In the genomic region with DNA sequence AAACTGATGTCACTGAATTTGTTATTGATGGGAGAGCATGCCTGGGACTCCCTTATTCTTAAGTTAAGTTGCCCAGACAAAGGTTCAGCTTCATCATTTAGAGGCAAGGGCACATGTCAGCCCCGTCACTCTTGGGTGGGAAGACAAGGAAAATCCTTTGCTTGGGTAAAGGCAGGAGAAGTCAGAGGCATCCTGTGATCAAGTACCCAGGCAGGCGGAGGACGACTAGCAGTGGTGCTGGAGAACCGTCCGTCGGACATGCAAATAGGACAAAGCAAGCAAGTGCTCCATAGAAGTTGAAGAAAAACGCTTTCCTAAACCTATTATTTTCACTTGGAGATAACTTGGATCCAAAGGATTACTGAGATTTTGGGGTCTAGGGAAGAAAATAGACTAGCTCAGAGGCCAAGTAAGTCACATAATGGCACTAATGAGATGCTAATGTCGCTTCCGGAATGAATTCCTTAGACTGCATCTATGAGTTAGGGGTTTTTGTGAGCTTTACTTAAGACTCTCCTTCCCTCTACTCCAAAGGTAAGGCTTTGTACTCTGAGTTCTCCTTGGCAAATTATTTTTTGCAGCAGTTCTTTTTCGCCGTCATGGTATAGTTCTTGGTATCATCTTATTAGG, we compare ENCODE assay signal across 23 cellular contexts.
DNase-seq lines count a peak whose midpoint lies in the region; ATAC-seq and TF ChIP-seq lines count a peak whose summit lies in the region.
"Had no signal": no experiment of that assay in that cellular context is flagged by ENCODE, and none has a peak within 500 bp of the region (broad histone marks: within the 10 kb centered on the region; RNA-seq: fewer than 3 reads in every experiment).

No MANE protein-coding gene starts in this region.

- H3K27ac ChIP-seq in GM23248 (peak overlapping the region; percentile 51), gastrocnemius medialis (peak overlapping the region; percentile 89 to 97 (median 94))
- H3K27ac ChIP-seq: adrenal gland, ovary, SJCRH30 had no signal

- H4K20me1 ChIP-seq in GM23248 (ENCODE audit: insufficient read depth) = no peaks in the 10 kb centered on the region; the same call in 1 of the 2 replicates

- ATAC-seq in activated T-cell treated with anti-CD3 and anti-CD28 coated beads, Interleukin-2, amount 50 U/mL, for 72 hours (replicated peaks in 1 of 2) = no peak
- ATAC-seq in activated T-cell treated with anti-CD3 and anti-CD28 coated beads, Interleukin-2, amount 50 U/mL, for 4 hours = no peak
- ATAC-seq in activated T-helper 17 cell treated with anti-CD3 and anti-CD28 coated beads, Interleukin-2, amount 50 U/mL, for 72 hours (replicated peaks) = no peak
- ATAC-seq in gastrocnemius medialis (no peak), HG03159 (IDR thresholded peaks at IDR 0.05; ENCODE audit: unreplicated experiment) (no peak), GM19324 (IDR thresholded peaks at IDR 0.05; ENCODE audit: low FRiP score, unreplicated experiment) (no peak)
- ATAC-seq: sciatic nerve; stimulated activated naive CD8-positive, alpha-beta T cell treated with anti-CD3 and anti-CD28 coated beads, Interleukin-15, Interleukin-2, amounts not matched to agents 100 U/mL and 50 U/mL, for 24 hours had no signal

- H3K4me3 ChIP-seq in GM23248 (no peak overlapping the region), gastrocnemius medialis (no peak overlapping the region)
- H3K4me3 ChIP-seq: adrenal gland, lung, MG63, ovary, SJCRH30 had no signal

- 0 out of 2 replicates have a peak overlapping the region, but pooled peaks have one; percentile 7 for H3K9ac ChIP-seq in GM23248

- H2AFZ ChIP-seq in GM23248 = no peak overlapping the region

- TF ChIP-seq POLR2A in gastrocnemius medialis (IDR thresholded peaks at IDR 0.05) = no peak

- no peak for TF ChIP-seq CTCF in gastrocnemius medialis (IDR thresholded peaks at IDR 0.05 in 4 of 5, conservative IDR thresholded peaks at IDR 0.05 in 1 of 5)

- H3K9me3 ChIP-seq in GM23248 (ENCODE audit: low read depth) (no peaks in the 10 kb centered on the region), gastrocnemius medialis (no peaks in the 10 kb centered on the region)
- H3K9me3 ChIP-seq: adrenal gland, MG63, ovary, SJCRH30 had no signal

- H3K4me1 ChIP-seq in GM23248 (ENCODE audit: insufficient read depth) (peaks cover 80% of the 10 kb centered on the region), gastrocnemius medialis (peaks cover 57 to 74% of the 10 kb centered on the region in 2 donors)
- H3K4me1 ChIP-seq: SJCRH30 had no signal

- H3K4me3 Mint-ChIP-seq in activated T-cell treated with anti-CD3 and anti-CD28 coated beads, Interleukin-2, amount 50 U/mL, for 72 hours = no peak overlapping the region
- H3K4me3 Mint-ChIP-seq in activated T-cell treated with anti-CD3 and anti-CD28 coated beads, Interleukin-2, amount 50 U/mL, for 4 hours = no peak overlapping the region
- H3K4me3 Mint-ChIP-seq in activated T-helper 17 cell treated with anti-CD3 and anti-CD28 coated beads, Interleukin-2, amount 50 U/mL, for 72 hours = no peak overlapping the region
- H3K4me3 Mint-ChIP-seq: T-helper 2 cell treated with Interferon-gamma antibody and Interleukin-4, amounts not matched to agents 5 μg/mL and 100 μg/mL, for 36 hours had no signal

- in situ Hi-C loops in GM23248 (cut with MboI) (no loop called here), gastrocnemius medialis (cut with MboI; ENCODE audit: low sequenced_read_pairs in 4 of 4) (loop anchor here in 1 of 4 donors (25.0 kb wide), 1 partner anchor 160 kb away; no protein-coding TSS in a partner anchor)

- peaks cover 96% of the 10 kb centered on the region for H3F3A ChIP-seq in GM23248 (ENCODE audit: insufficient read depth)

- peak overlapping the region; percentile 79 for H3K27ac Mint-ChIP-seq in activated T-cell treated with anti-CD3 and anti-CD28 coated beads, Interleukin-2, amount 50 U/mL, for 72 hours
- H3K27ac Mint-ChIP-seq in activated T-helper 17 cell treated with anti-CD3 and anti-CD28 coated beads, Interleukin-2, amount 50 U/mL, for 72 hours = peak overlapping the region; percentile 92

- no peaks in the 10 kb centered on the region for H3K9me2 ChIP-seq in GM23248 (ENCODE audit: insufficient read depth)

- peaks cover 54% of the 10 kb centered on the region for H3K4me1 Mint-ChIP-seq in activated T-cell treated with anti-CD3 and anti-CD28 coated beads, Interleukin-2, amount 50 U/mL, for 72 hours (ENCODE audit: low read depth)
- H3K4me1 Mint-ChIP-seq in activated T-cell treated with anti-CD3 and anti-CD28 coated beads, Interleukin-2, amount 50 U/mL, for 4 hours (ENCODE audit: low read depth) = peaks cover 37% of the 10 kb centered on the region
- peaks cover 34% of the 10 kb centered on the region for H3K4me1 Mint-ChIP-seq in activated T-helper 17 cell treated with anti-CD3 and anti-CD28 coated beads, Interleukin-2, amount 50 U/mL, for 72 hours

- no peak overlapping the region for H3K4me2 ChIP-seq in GM23248 (ENCODE audit: unreplicated experiment)

- no peak for DNase-seq in activated T-cell treated with anti-CD3 and anti-CD28 coated beads, Interleukin-2, amount 50 U/mL, for 72 hours
- no peak for DNase-seq in activated T-cell treated with anti-CD3 and anti-CD28 coated beads, Interleukin-2, amount 50 U/mL, for 4 hours
- DNase-seq in GM23248 (peak; percentile 20), gastrocnemius medialis (no peak), MV-4-11 (lab: John Stamatoyannopoulos, UW) (no peak)
- DNase-seq: dermis blood vessel endothelial cell; erythroblast; foreskin melanocyte; kidney; MG63; NCI-H146; NCI-H2171; NCI-H748 treated with DMSO at 0.1 percent for 48 hours; ovary; SJCRH30; stimulated activated naive CD8-positive, alpha-beta T cell treated with anti-CD3 and anti-CD28 coated beads, Interleukin-15, Interleukin-2, amounts not matched to agents 100 U/mL and 50 U/mL, for 24 hours had no signal

- H3K36me3 ChIP-seq in GM23248 (ENCODE audit: low read depth) (peaks cover 85% of the 10 kb centered on the region), gastrocnemius medialis (peaks cover 2 to 88% of the 10 kb centered on the region in 2 donors)
- H3K36me3 ChIP-seq: ovary had no signal

- H3K27me3 ChIP-seq in GM23248 (replicated peaks; ENCODE audit: insufficient read depth) (no peaks in the 10 kb centered on the region), gastrocnemius medialis (no peaks in the 10 kb centered on the region)
- H3K27me3 ChIP-seq: adrenal gland, MG63, ovary, SJCRH30 had no signal

- no peaks in the 10 kb centered on the region for H3K9me3 Mint-ChIP-seq in activated T-cell treated with anti-CD3 and anti-CD28 coated beads, Interleukin-2, amount 50 U/mL, for 72 hours
- H3K9me3 Mint-ChIP-seq in activated T-cell treated with anti-CD3 and anti-CD28 coated beads, Interleukin-2, amount 50 U/mL, for 4 hours = no peaks in the 10 kb centered on the region
- H3K9me3 Mint-ChIP-seq in activated T-helper 17 cell treated with anti-CD3 and anti-CD28 coated beads, Interleukin-2, amount 50 U/mL, for 72 hours = no peaks in the 10 kb centered on the region
- H3K9me3 Mint-ChIP-seq: T-helper 2 cell treated with Interferon-gamma antibody and Interleukin-4, amounts not matched to agents 5 μg/mL and 100 μg/mL, for 36 hours had no signal

- H3K79me2 ChIP-seq in GM23248 (ENCODE audit: insufficient read depth) = peaks cover 91% of the 10 kb centered on the region

- peaks cover 26 to 68% of the 10 kb centered on the region in 2 donors for H3K36me3 Mint-ChIP-seq in activated T-cell treated with anti-CD3 and anti-CD28 coated beads, Interleukin-2, amount 50 U/mL, for 72 hours (ENCODE audit: insufficient read depth in 2 of 2)
- peaks cover 76% of the 10 kb centered on the region for H3K36me3 Mint-ChIP-seq in activated T-cell treated with anti-CD3 and anti-CD28 coated beads, Interleukin-2, amount 50 U/mL, for 4 hours (ENCODE audit: insufficient read depth)
- H3K36me3 Mint-ChIP-seq in activated T-helper 17 cell treated with anti-CD3 and anti-CD28 coated beads, Interleukin-2, amount 50 U/mL, for 72 hours (ENCODE audit: low read depth) = peaks cover 100% of the 10 kb centered on the region

- no peaks in the 10 kb centered on the region for H3K27me3 Mint-ChIP-seq in activated T-cell treated with anti-CD3 and anti-CD28 coated beads, Interleukin-2, amount 50 U/mL, for 72 hours (ENCODE audit: low read depth)
- no peaks in the 10 kb centered on the region for H3K27me3 Mint-ChIP-seq in activated T-cell treated with anti-CD3 and anti-CD28 coated beads, Interleukin-2, amount 50 U/mL, for 4 hours (ENCODE audit: low read depth)
- H3K27me3 Mint-ChIP-seq in activated T-helper 17 cell treated with anti-CD3 and anti-CD28 coated beads, Interleukin-2, amount 50 U/mL, for 72 hours = no peaks in the 10 kb centered on the region

- WGBS in GM23248 (ENCODE audit: low coverage in 1 of 2, low lambda C conversion rate in 2 of 2, missing lambda C conversion rate in 2 of 2), 2 experiments = 95% methylated on average over 11 of the region's 11 CpGs

- intact Hi-C loops in gastrocnemius medialis (cut with DNase I; ENCODE audit: low total_unique reads) = loop anchor here (10.0 kb wide), 1 partner anchor 447 kb away; the partner anchor contains the start of gene MKLN1
